Comparison of ENCODE assay signal across 26 cellular contexts in genomic region chr15:77063249-77063648, GRCh38. TPM values are rescaled to one million over a fixed set of nuclear protein-coding genes. Genes with fewer than 3 reads are reported as not detected.
DNase-seq lines count a peak whose midpoint lies in the region; ATAC-seq and TF ChIP-seq lines count a peak whose summit lies in the region.
"Had no signal": no experiment of that assay in that cellular context is flagged by ENCODE, and none has a peak within 500 bp of the region (broad histone marks: within the 10 kb centered on the region; RNA-seq: fewer than 3 reads in every experiment).

No MANE protein-coding gene starts in this region.

- H3K4me1 ChIP-seq in mesenchymal stem cell (ENCODE audit: control insufficient read depth, insufficient read depth, low read depth, low read length) (peaks cover 4% of the 10 kb centered on the region), testis (peaks cover 23% of the 10 kb centered on the region)

- H3K9me3 ChIP-seq in mesenchymal stem cell (ENCODE audit: control insufficient read depth, low read length), result no peaks in the 10 kb centered on the region
- no peaks in the 10 kb centered on the region for H3K9me3 ChIP-seq in testis
- H3K9me3 ChIP-seq: Caco-2, SJCRH30 had no signal

- H2BK5ac ChIP-seq in mesenchymal stem cell (ENCODE audit: low read depth, low read length, poor library complexity, severe bottlenecking), result no peak overlapping the region

- no peaks in the 10 kb centered on the region for H3K9me3 Mint-ChIP-seq in activated B cell treated with CpG ODN at 0.5 μM for 24 hours
- H3K9me3 Mint-ChIP-seq: CD8-positive, alpha-beta T cell had no signal

- POLR2A ChIA-PET in activated B cell treated with CpG ODN at 0.5 μM for 24 hours (lab: Charles Lee), result no interaction called here

- H3K4me3 Mint-ChIP-seq in activated B cell treated with CpG ODN at 0.5 μM for 24 hours, result no peak overlapping the region
- H3K4me3 Mint-ChIP-seq: CD8-positive, alpha-beta T cell had no signal

- peaks cover 86% of the 10 kb centered on the region for H3K4me1 Mint-ChIP-seq in activated B cell treated with CpG ODN at 0.5 μM for 24 hours

- no peak overlapping the region for H3K14ac ChIP-seq in mesenchymal stem cell (ENCODE audit: low read length in 2 of 2)

- no peak overlapping the region for H2AFZ ChIP-seq in mesenchymal stem cell (ENCODE audit: low read depth, low read length)

- no peak for TF ChIP-seq POLR2A in testis (IDR thresholded peaks at IDR 0.05)

- DNase-seq in HT-29 (ENCODE audit: low spot score) (peak; percentile 1), activated B cell treated with CpG ODN at 0.5 μM for 24 hours (no peak), mesenchymal stem cell (no peak), NAMALWA (ENCODE audit: low spot score) (no peak), testis (no peak), cerebellar nuclear complex (lab: John Stamatoyannopoulos, UW) (no peak)
- no peak for DNase-seq in activated T-cell treated with anti-CD3 and anti-CD28 coated beads, Interleukin-2, amount 50 U/mL, for 48 hours
- DNase-seq: Caco-2; CD8-positive, alpha-beta T cell; DMS 273 treated with DMSO at 0.1 percent for 48 hours; DMS79; EL; GDM1; Kasumi-1; NCI-H1105 treated with DMSO at 0.1 percent for 48 hours; NCI-H146; NCI-H1930; NCI-H2107; NCI-H524; NCI-H748 treated with DMSO at 0.1 percent for 48 hours; SJCRH30 had no signal

- H3K4me3 ChIP-seq in mesenchymal stem cell (ENCODE audit: insufficient read depth in 1 of 2, low read depth in 1 of 2, low read length in 2 of 2) (no peak overlapping the region), testis (no peak overlapping the region)
- H3K4me3 ChIP-seq: SJCRH30 had no signal

- no peaks in the 10 kb centered on the region for H3K27me3 Mint-ChIP-seq in activated B cell treated with CpG ODN at 0.5 μM for 24 hours

- H3K36me3 Mint-ChIP-seq in activated B cell treated with CpG ODN at 0.5 μM for 24 hours (ENCODE audit: low read depth), result peaks cover 18% of the 10 kb centered on the region
- H3K36me3 Mint-ChIP-seq: CD8-positive, alpha-beta T cell had no signal

- TF ChIP-seq CTCF in activated B cell treated with CpG ODN at 0.5 μM for 24 hours (IDR thresholded peaks at IDR 0.05) (no peak), testis (IDR thresholded peaks at IDR 0.05) (no peak)

- no peak overlapping the region for H3K23ac ChIP-seq in mesenchymal stem cell (ENCODE audit: low read length in 2 of 2)

- ATAC-seq in activated B cell treated with CpG ODN at 0.5 μM for 24 hours (ENCODE audit: low read depth), result no peak
- ATAC-seq: CD8-positive, alpha-beta T cell; HCT116; Right ventricle myocardium inferior; SK-N-SH treated with all-trans-retinoic acid at 6 μM for 48 hours had no signal

- H3K4me2 ChIP-seq in mesenchymal stem cell (ENCODE audit: low read length, poor library complexity, severe bottlenecking), result no peak overlapping the region

- no peak overlapping the region for H3K27ac ChIP-seq in mesenchymal stem cell (ENCODE audit: low read length, poor library complexity, severe bottlenecking)
- H3K27ac ChIP-seq in testis, result no peak overlapping the region
- H3K27ac ChIP-seq: C4-2B, HL-60, SJCRH30 had no signal

- no peak overlapping the region for H2BK15ac ChIP-seq in mesenchymal stem cell (ENCODE audit: low read depth, poor library complexity, severe bottlenecking)

- intact Hi-C loops in activated B cell treated with CpG ODN at 0.5 μM for 24 hours (cut with micrococcal nuclease) (loop anchor here (10.0 kb wide), 1 partner anchor 748 kb away; the partner anchor contains the start of gene ETFA), testis (cut with DNase I; ENCODE audit: low total_unique reads) (no loop called here)

- H3K9ac ChIP-seq in mesenchymal stem cell (ENCODE audit: low read length), result peak overlapping the region; percentile 82

- peaks cover 2% of the 10 kb centered on the region for H3K79me1 ChIP-seq in mesenchymal stem cell (replicated peaks; ENCODE audit: low read length, poor library complexity, severe bottlenecking)

- H4K91ac ChIP-seq in mesenchymal stem cell (ENCODE audit: low read length), result no peak overlapping the region

- H3K36me3 ChIP-seq in mesenchymal stem cell (ENCODE audit: control insufficient read depth in 1 of 2, insufficient read depth in 2 of 2, low read depth in 1 of 2, low read length in 2 of 2) (peaks cover 0 to 2% of the 10 kb centered on the region in 2 experiments), testis (ENCODE audit: low read depth, missing control alignments) (no peaks in the 10 kb centered on the region)

- no peak overlapping the region for H2BK120ac ChIP-seq in mesenchymal stem cell (ENCODE audit: low read depth, low read length)

- no peak overlapping the region for H3K18ac ChIP-seq in mesenchymal stem cell (ENCODE audit: low read depth in 1 of 2, low read length in 2 of 2)

- peak overlapping the region; percentile 16 for H3K27ac Mint-ChIP-seq in activated B cell treated with CpG ODN at 0.5 μM for 24 hours
- H3K27ac Mint-ChIP-seq: CD8-positive, alpha-beta T cell had no signal

- H3K27me3 ChIP-seq in mesenchymal stem cell (ENCODE audit: control insufficient read depth in 1 of 2, insufficient read depth in 1 of 2, low read length in 2 of 2) (no peaks in the 10 kb centered on the region), testis (no peaks in the 10 kb centered on the region)
- H3K27me3 ChIP-seq: SJCRH30 had no signal

- CTCF ChIA-PET in activated B cell treated with CpG ODN at 0.5 μM for 24 hours (lab: Charles Lee), result interaction anchor here (0.9 kb wide), 1 partner anchor 9 kb away, joined by 3 read pairs; no protein-coding TSS in a partner anchor

- no peak overlapping the region for H4K8ac ChIP-seq in mesenchymal stem cell (ENCODE audit: low read length)

- H2AK5ac ChIP-seq in mesenchymal stem cell (ENCODE audit: low read length, severe bottlenecking), result no peak overlapping the region

- H3K4ac ChIP-seq in mesenchymal stem cell (ENCODE audit: low read depth in 1 of 2, low read length in 2 of 2), result no peak overlapping the region

- no peak overlapping the region for H2BK12ac ChIP-seq in mesenchymal stem cell (ENCODE audit: low read length in 2 of 2)

RNA-seq across cellular contexts. Expression of gene TSPAN3, which starts 7.7 kb away (rescaled TPM):
- 363 and 364 TPM in 2 replicates for total RNA-seq in HT-29 (2014; rRNA removed; shearing (Covaris generic))
- 104 and 113 TPM in 2 replicates for total RNA-seq in activated B cell treated with CpG ODN at 0.5 μM for 24 hours
- polyA plus RNA-seq in mesenchymal stem cell (2013, experiment 1 of 2), result 226 TPM
- 236 TPM for polyA plus RNA-seq in mesenchymal stem cell (2013, experiment 2 of 2)
- total RNA-seq in testis, result 100 to 1,000 TPM; 223 to 226 TPM
- polyA plus RNA-seq in testis (ENCODE audit: insufficient read depth, low read depth, low replicate concordance), result 197 TPM
